14 cellular contexts compared by ENCODE assay signal in genomic region chr15:64640146-64640868, GRCh38.
DNase-seq lines count a peak whose midpoint lies in the region; ATAC-seq and TF ChIP-seq lines count a peak whose summit lies in the region.
"Had no signal": no experiment of that assay in that cellular context is flagged by ENCODE, and none has a peak within 500 bp of the region (broad histone marks: within the 10 kb centered on the region; RNA-seq: fewer than 3 reads in every experiment).

No MANE protein-coding gene starts in this region.

- peaks cover 53% of the 10 kb centered on the region for H3K4me1 Mint-ChIP-seq in activated CD4-positive, alpha-beta T cell treated with anti-CD3 and anti-CD28 coated beads, Interleukin-2, amount 10 ng/mL, durations not matched to agents 7 days and 5 days

- H3K4me1 ChIP-seq in Loucy (ENCODE audit: insufficient read depth, low read length, poor library complexity, severe bottlenecking) (peaks cover 40% of the 10 kb centered on the region), prostate gland (replicated peaks) (no peaks in the 10 kb centered on the region)

- no peaks in the 10 kb centered on the region for H3K27me3 ChIP-seq in Loucy (ENCODE audit: insufficient read depth, low read length, poor library complexity, severe bottlenecking)
- H3K27me3 ChIP-seq in prostate gland (replicated peaks; ENCODE audit: insufficient read depth), result no peaks in the 10 kb centered on the region

- ATAC-seq in esophagus mucosa (peak; percentile 41), HG02759 (IDR thresholded peaks at IDR 0.05; ENCODE audit: unreplicated experiment) (no peak)

- no peak for DNase-seq in activated CD4-positive, alpha-beta T cell treated with anti-CD3 and anti-CD28 coated beads, Interleukin-2, amount 10 ng/mL, durations not matched to agents 7 days and 5 days
- no peak for DNase-seq in activated CD4-positive, alpha-beta T cell treated with anti-CD3 and anti-CD28 coated beads, Interleukin-2, amount 50 U/mL, for 1 hour
- DNase-seq in prostate gland (ENCODE audit: low spot score), result peak; percentile 28
- no peak for DNase-seq in DMS 273 (lab: John Stamatoyannopoulos, UW; ENCODE audit: unreplicated experiment)
- no peak for DNase-seq in glomerular visceral epithelial cell (ENCODE audit: extremely low spot score)
- DNase-seq: activated CD4-positive, alpha-beta T cell treated with anti-CD3 and anti-CD28 coated beads for 1 hour; amygdala; HCEC 1CT; NCI-H446; stimulated activated CD4-positive, alpha-beta T cell treated with anti-CD3 and anti-CD28 coated beads, Interleukin-1b, Interleukin-23, amount 100 ng/mL, for 48 hours; stimulated activated naive CD4-positive, alpha-beta T cell had no signal

- no peak for TF ChIP-seq POLR2A in prostate gland (IDR thresholded peaks at IDR 0.05)

- H3K27me3 Mint-ChIP-seq in activated CD4-positive, alpha-beta T cell treated with anti-CD3 and anti-CD28 coated beads, Interleukin-2, amount 10 ng/mL, durations not matched to agents 7 days and 5 days, result no peaks in the 10 kb centered on the region

- intact Hi-C loops in prostate gland (cut with DNase I), result no loop called here

- H3K36me3 ChIP-seq in Loucy (ENCODE audit: insufficient read depth, low read length), result peaks cover 20% of the 10 kb centered on the region
- no peaks in the 10 kb centered on the region for H3K36me3 ChIP-seq in prostate gland

- POLR2A ChIA-PET in activated CD4-positive, alpha-beta T cell treated with anti-CD3 and anti-CD28 coated beads, Interleukin-2, amount 10 ng/mL, durations not matched to agents 7 days and 5 days (lab: Charles Lee), result interaction anchor here (0.5 kb wide), 1 partner anchor 238 kb away, joined by 3 read pairs; no protein-coding TSS in a partner anchor

- H3K36me3 Mint-ChIP-seq in activated CD4-positive, alpha-beta T cell treated with anti-CD3 and anti-CD28 coated beads, Interleukin-2, amount 10 ng/mL, durations not matched to agents 7 days and 5 days (ENCODE audit: low read depth), result peaks cover 66% of the 10 kb centered on the region

- peaks cover 53% of the 10 kb centered on the region for H3K79me2 ChIP-seq in Loucy (ENCODE audit: insufficient read depth, low read length)

- no peak overlapping the region for H3K9ac ChIP-seq in Loucy (ENCODE audit: low read depth, low read length, poor library complexity, severe bottlenecking)

- H3F3A ChIP-seq in Loucy (ENCODE audit: low read depth), result no peaks in the 10 kb centered on the region

- H3K27ac Mint-ChIP-seq in activated CD4-positive, alpha-beta T cell treated with anti-CD3 and anti-CD28 coated beads, Interleukin-2, amount 10 ng/mL, durations not matched to agents 7 days and 5 days, result peak overlapping the region; percentile 57

- peak overlapping the region; percentile 37 for H3K4me2 ChIP-seq in Loucy (ENCODE audit: low read depth, low read length, poor library complexity, severe bottlenecking)

- H3K9me3 Mint-ChIP-seq in activated CD4-positive, alpha-beta T cell treated with anti-CD3 and anti-CD28 coated beads, Interleukin-2, amount 10 ng/mL, durations not matched to agents 7 days and 5 days, result peaks cover 8% of the 10 kb centered on the region

- TF ChIP-seq CTCF in Loucy (conservative IDR thresholded peaks at IDR 0.05; ENCODE audit: low read length), result no peak
- no peak for TF ChIP-seq CTCF in prostate gland (IDR thresholded peaks at IDR 0.05)

- no peak overlapping the region for H2AFZ ChIP-seq in Loucy (ENCODE audit: low read length)

- WGBS in prostate gland, result 56% methylated on average over 5 of the region's 5 CpGs

- H3K9me2 ChIP-seq in Loucy (replicated peaks; ENCODE audit: low read depth, low read length), result no peaks in the 10 kb centered on the region

- H3K9me3 ChIP-seq in Loucy (ENCODE audit: insufficient read depth, low read depth, low read length) (peaks cover 4% of the 10 kb centered on the region; the same call in 1 of the 2 replicates), prostate gland (no peaks in the 10 kb centered on the region)

- H3K4me3 ChIP-seq in Loucy (ENCODE audit: low read length, poor library complexity, severe bottlenecking), result no peak overlapping the region
- no peak overlapping the region for H3K4me3 ChIP-seq in prostate gland

- H3K4me3 Mint-ChIP-seq in activated CD4-positive, alpha-beta T cell treated with anti-CD3 and anti-CD28 coated beads, Interleukin-2, amount 10 ng/mL, durations not matched to agents 7 days and 5 days, result no peak overlapping the region

- H4K20me1 ChIP-seq in Loucy (ENCODE audit: insufficient read depth, low read length, poor library complexity, severe bottlenecking), result peaks cover 6% of the 10 kb centered on the region

- peak overlapping the region; percentile 27 to 61 for H3K27ac ChIP-seq in prostate gland

- CTCF ChIA-PET in activated CD4-positive, alpha-beta T cell treated with anti-CD3 and anti-CD28 coated beads, Interleukin-2, amount 10 ng/mL, durations not matched to agents 7 days and 5 days (lab: Charles Lee), result interaction anchor here (0.6 kb wide), 1 partner anchor 180 kb away, joined by 3 read pairs; the partner anchor contains the start of gene ZNF609
